8 cellular contexts compared by ENCODE assay signal in genomic region chr17:7307686-7308624, GRCh38. TPM values are rescaled to one million over a fixed set of nuclear protein-coding genes. Genes with fewer than 3 reads are reported as not detected.
DNase-seq lines count a peak whose midpoint lies in the region; ATAC-seq and TF ChIP-seq lines count a peak whose summit lies in the region.

No MANE protein-coding gene starts in this region.

- H3K27ac ChIP-seq in naive thymus-derived CD4-positive, alpha-beta T cell (ENCODE audit: low read depth, low read length), result peak overlapping the region; percentile 100
- H3K27ac ChIP-seq in upper lobe of left lung, result peak overlapping the region; percentile 97 to 100 (median 98)

- peaks cover 46% of the 10 kb centered on the region for H3K4me1 Mint-ChIP-seq in activated T-cell treated with anti-CD3 and anti-CD28 coated beads, Interleukin-2, amount 50 U/mL, for 24 hours (ENCODE audit: low read depth)
- H3K4me1 Mint-ChIP-seq in naive thymus-derived CD4-positive, alpha-beta T cell, result peaks cover 35 to 50% (median 43%) of the 10 kb centered on the region in 7 donors

- intact Hi-C loops in naive thymus-derived CD4-positive, alpha-beta T cell (cut with micrococcal nuclease), result loop anchor here (1.0 to 5.0 kb wide), 23 partner anchors 7 to 1074 kb away; partner anchors contain the start of genes ELP5 (in 2 of the 2), GPS2 (in 2 of the 2), NEURL4 (in 2 of the 2) and PHF23 (in 2 of the 2)

- POLR2A ChIA-PET in naive thymus-derived CD4-positive, alpha-beta T cell (lab: Charles Lee), result interaction anchor here (0.8 to 11.5 kb wide), 11 partner anchors 22 to 915 kb away, joined by 3 to 336 read pairs (median 4); partner anchors contain the start of genes ACAP1, GABARAP, NEURL4 and PHF23

- 0% methylated on average over 14 to 63 of the region's 104 CpGs for WGBS in upper lobe of left lung, 2 donors

- ATAC-seq in GM19023 (IDR thresholded peaks at IDR 0.05; ENCODE audit: unreplicated experiment), result peak; percentile 8
- peak; percentile 12 for ATAC-seq in naive thymus-derived CD4-positive, alpha-beta T cell
- peak in 1 of 2 donors; percentile 47 for ATAC-seq in upper lobe of left lung (ENCODE audit: low FRiP score in 2 of 2)
- no peak for ATAC-seq in GM19328 (IDR thresholded peaks at IDR 0.05; ENCODE audit: unreplicated experiment)
- ATAC-seq in HG03108 (IDR thresholded peaks at IDR 0.05; ENCODE audit: unreplicated experiment), result no peak

- peaks cover 20 to 22% of the 10 kb centered on the region in 2 donors for H3K4me1 ChIP-seq in naive thymus-derived CD4-positive, alpha-beta T cell (ENCODE audit: control insufficient read depth in 2 of 2, insufficient read depth in 2 of 2, low read length in 2 of 2)
- peaks cover 19 to 38% (median 20%) of the 10 kb centered on the region in 4 donors for H3K4me1 ChIP-seq in upper lobe of left lung

- H3K36me3 Mint-ChIP-seq in activated T-cell treated with anti-CD3 and anti-CD28 coated beads, Interleukin-2, amount 50 U/mL, for 24 hours (ENCODE audit: low read depth), result peaks cover 52% of the 10 kb centered on the region
- H3K36me3 Mint-ChIP-seq in naive thymus-derived CD4-positive, alpha-beta T cell, result peaks cover 14 to 42% (median 37%) of the 10 kb centered on the region in 5 donors

- peak in 2 of 4 donors; percentile 64 to 92 for TF ChIP-seq POLR2A in upper lobe of left lung (IDR thresholded peaks at IDR 0.05)

- H3K27me3 Mint-ChIP-seq in activated T-cell treated with anti-CD3 and anti-CD28 coated beads, Interleukin-2, amount 50 U/mL, for 24 hours, result no peaks in the 10 kb centered on the region
- H3K27me3 Mint-ChIP-seq in naive thymus-derived CD4-positive, alpha-beta T cell, result peaks cover 0 to 8% (median 0%) of the 10 kb centered on the region in 5 donors

- CTCF ChIA-PET in naive thymus-derived CD4-positive, alpha-beta T cell (lab: Charles Lee), result interaction anchor here (0.6 kb wide), 1 partner anchor 634 kb away, joined by 4 read pairs; no protein-coding TSS in a partner anchor

- no peaks in the 10 kb centered on the region for H3K9me3 Mint-ChIP-seq in activated T-cell treated with anti-CD3 and anti-CD28 coated beads, Interleukin-2, amount 50 U/mL, for 24 hours
- peaks cover 0 to 6% (median 0%) of the 10 kb centered on the region in 11 donors for H3K9me3 Mint-ChIP-seq in naive thymus-derived CD4-positive, alpha-beta T cell

- no peaks in the 10 kb centered on the region for H3K9me3 ChIP-seq in naive thymus-derived CD4-positive, alpha-beta T cell (ENCODE audit: control insufficient read depth in 2 of 3, low read length in 3 of 3)
- no peaks in the 10 kb centered on the region for H3K9me3 ChIP-seq in upper lobe of left lung

- H3K4me3 ChIP-seq in naive thymus-derived CD4-positive, alpha-beta T cell (ENCODE audit: low read length), result peak overlapping the region; percentile 78
- H3K4me3 ChIP-seq in upper lobe of left lung, result peak overlapping the region; percentile 90 to 100 (median 99)

- peaks cover 25 to 44% (median 32%) of the 10 kb centered on the region in 3 experiments for H3K36me3 ChIP-seq in naive thymus-derived CD4-positive, alpha-beta T cell (ENCODE audit: control insufficient read depth in 2 of 3, insufficient read depth in 3 of 3, low read length in 3 of 3)
- peaks cover 17 to 35% (median 30%) of the 10 kb centered on the region in 4 donors for H3K36me3 ChIP-seq in upper lobe of left lung

- peak overlapping the region; percentile 99 for H3K27ac Mint-ChIP-seq in activated T-cell treated with anti-CD3 and anti-CD28 coated beads, Interleukin-2, amount 50 U/mL, for 24 hours
- H3K27ac Mint-ChIP-seq in naive thymus-derived CD4-positive, alpha-beta T cell, result peak overlapping the region; percentile 98 to 100 (median 99)

- DNase-seq in NAMALWA (ENCODE audit: low spot score) (peak; percentile 44), fibroblast of gingiva (ENCODE audit: low read depth) (peak; percentile 45), upper lobe of left lung (peak; percentile 38 to 95)
- peak; percentile 72 for DNase-seq in activated T-cell treated with anti-CD3 and anti-CD28 coated beads, Interleukin-2, amount 50 U/mL, for 24 hours
- peak in 8 of 9 donors; percentile 56 to 75 (median 62) for DNase-seq in naive thymus-derived CD4-positive, alpha-beta T cell

- TF ChIP-seq CTCF in upper lobe of left lung (IDR thresholded peaks at IDR 0.05), result peak in 4 of 6 experiments; percentile 17 to 56 (median 36)

- H3K4me3 Mint-ChIP-seq in activated T-cell treated with anti-CD3 and anti-CD28 coated beads, Interleukin-2, amount 50 U/mL, for 24 hours, result peak overlapping the region; percentile 96
- peak overlapping the region; percentile 90 to 99 (median 95) for H3K4me3 Mint-ChIP-seq in naive thymus-derived CD4-positive, alpha-beta T cell

- TF ChIP-seq EP300 in upper lobe of left lung (IDR thresholded peaks at IDR 0.05), result no peak

- no peaks in the 10 kb centered on the region for H3K27me3 ChIP-seq in naive thymus-derived CD4-positive, alpha-beta T cell (ENCODE audit: control insufficient read depth in 2 of 2, insufficient read depth in 2 of 2, low read length in 2 of 2)
- no peaks in the 10 kb centered on the region for H3K27me3 ChIP-seq in upper lobe of left lung

RNA-seq across cellular contexts. Expression of gene EIF5A, which starts 0.5 kb away (rescaled TPM):
- 100 to 1,000 TPM; 237 to 666 (median 453) TPM for total RNA-seq in naive thymus-derived CD4-positive, alpha-beta T cell
- 100 to 1,000 TPM; 158 to 558 TPM for polyA plus RNA-seq in naive thymus-derived CD4-positive, alpha-beta T cell
- 100 to 1,000 TPM in 5 of 6 donors, 10 to 100 TPM in 1; 84.9 to 303 (median 207) TPM for total RNA-seq in upper lobe of left lung

RNA-seq across cellular contexts. Expression of gene GPS2, which starts 7.2 kb away (rescaled TPM):
- 100 to 1,000 TPM in 3 of 5 experiments, 10 to 100 TPM in 2; 72.6 to 145 (median 107) TPM for total RNA-seq in naive thymus-derived CD4-positive, alpha-beta T cell
- 100 to 1,000 TPM in 1 of 2 donors, 10 to 100 TPM in 1; 80.1 to 134 TPM for polyA plus RNA-seq in naive thymus-derived CD4-positive, alpha-beta T cell
- 100 to 1,000 TPM in 2 of 6 donors, 10 to 100 TPM in 4; 55.2 to 109 (median 95.7) TPM for total RNA-seq in upper lobe of left lung

RNA-seq across cellular contexts. Expression of gene YBX2, which starts 13.5 kb away (rescaled TPM):
- total RNA-seq in naive thymus-derived CD4-positive, alpha-beta T cell, result under 1 TPM in 3 of 5 experiments, not detected in 2; 0.27 to 0.64 (median 0.40) TPM
- polyA plus RNA-seq in naive thymus-derived CD4-positive, alpha-beta T cell, result not detected
- total RNA-seq in upper lobe of left lung, result 1 to 10 TPM in 3 of 6 donors, under 1 TPM in 2, not detected in 1; 0.14 to 2.2 (median 1.2) TPM

RNA-seq across cellular contexts. Expression of gene NEURL4, which starts 21.2 kb away (rescaled TPM):
- 10 to 100 TPM; 42.6 to 92.6 (median 50.1) TPM for total RNA-seq in naive thymus-derived CD4-positive, alpha-beta T cell
- 1 to 10 TPM; 1.1 to 2.5 TPM for polyA plus RNA-seq in naive thymus-derived CD4-positive, alpha-beta T cell
- 10 to 100 TPM; 14.2 to 77.5 (median 37.5) TPM for total RNA-seq in upper lobe of left lung

RNA-seq across cellular contexts. Expression of gene SLC2A4, which starts 26.4 kb away (rescaled TPM):
- not detected for total RNA-seq in naive thymus-derived CD4-positive, alpha-beta T cell
- polyA plus RNA-seq in naive thymus-derived CD4-positive, alpha-beta T cell, result not detected
- 1 to 10 TPM; 1.0 to 5.2 (median 1.2) TPM for total RNA-seq in upper lobe of left lung

Comparison
In these comparisons a context has a peak if more than half of its experiments do, and no peak if none do; other contexts are left out.
1. ATAC-seq: peak in GM19023 (single experiment) and naive thymus-derived CD4-positive, alpha-beta T cell (single experiment); none in GM19328 (single experiment) and HG03108 (single experiment).
2. Peak in every context shown above with its lines, with median percentiles within 50 percentile points of each other: DNase-seq.